8 cellular contexts compared by ENCODE assay signal in the genomic region with DNA sequence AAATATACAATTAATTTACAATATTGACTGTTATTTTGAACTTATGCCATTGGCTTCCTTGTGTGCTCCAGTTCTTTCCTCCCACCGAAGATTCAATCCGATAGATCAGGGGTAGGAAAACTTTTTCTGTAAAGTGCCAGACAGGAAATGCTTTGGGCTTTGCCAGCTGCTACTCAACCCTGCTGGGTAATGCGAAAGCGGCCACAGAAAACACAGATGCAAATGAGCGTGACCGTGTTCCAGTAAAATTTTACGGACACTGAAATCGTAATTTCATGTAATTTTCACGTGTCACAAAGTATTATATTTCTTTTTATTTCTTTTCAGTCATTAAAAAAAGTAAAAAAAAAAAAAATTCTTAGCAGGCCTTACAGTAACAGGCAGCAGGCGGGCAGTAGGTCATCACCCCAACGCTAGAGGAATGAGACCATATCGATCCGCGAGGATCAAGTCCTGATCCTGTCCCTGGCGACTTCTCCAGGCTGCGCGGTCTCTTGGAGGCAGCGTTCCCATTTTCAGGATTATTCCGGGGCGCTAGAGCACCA. TPM values are rescaled to one million over a fixed set of nuclear protein-coding genes. Genes with fewer than 3 reads are reported as not detected.
DNase-seq lines count a peak whose midpoint lies in the region; ATAC-seq and TF ChIP-seq lines count a peak whose summit lies in the region.

No MANE protein-coding gene starts in this region.

- peak overlapping the region; percentile 95 for H3K27ac Mint-ChIP-seq in activated T-helper 1 cell treated with anti-CD3 and anti-CD28 coated beads, Interleukin-12 subunit alpha, Interleukin-12 subunit beta, Interleukin-2, Interleukin-4 antibody, amounts not matched to agents 30 ng/mL and 10 ng/mL and 1 ng/mL, durations not matched to agents 14 hours and 24 hours and 36 hours

- no peaks in the 10 kb centered on the region for H3K9me3 ChIP-seq in parathyroid adenoma (ENCODE audit: control insufficient read depth, low read length)

- H3K27me3 Mint-ChIP-seq in activated T-helper 1 cell treated with anti-CD3 and anti-CD28 coated beads, Interleukin-12 subunit alpha, Interleukin-12 subunit beta, Interleukin-2, Interleukin-4 antibody, amounts not matched to agents 30 ng/mL and 10 ng/mL and 1 ng/mL, durations not matched to agents 14 hours and 24 hours and 36 hours (ENCODE audit: insufficient read depth), result no peaks in the 10 kb centered on the region

- peak overlapping the region; percentile 92 for H3K4me2 ChIP-seq in parathyroid adenoma (ENCODE audit: low read length)

- peak overlapping the region; percentile 91 for H2AFZ ChIP-seq in parathyroid adenoma

- H3K4me1 Mint-ChIP-seq in activated T-helper 1 cell treated with anti-CD3 and anti-CD28 coated beads, Interleukin-12 subunit alpha, Interleukin-12 subunit beta, Interleukin-2, Interleukin-4 antibody, amounts not matched to agents 30 ng/mL and 10 ng/mL and 1 ng/mL, durations not matched to agents 14 hours and 24 hours and 36 hours (ENCODE audit: low read depth), result peaks cover 64% of the 10 kb centered on the region

- H3K4me1 ChIP-seq in foreskin keratinocyte (peaks cover 8% of the 10 kb centered on the region), parathyroid adenoma (peaks cover 26% of the 10 kb centered on the region)

- H3K36me3 ChIP-seq in parathyroid adenoma (ENCODE audit: control insufficient read depth, insufficient read depth, low read length), result no peaks in the 10 kb centered on the region

- no peak for TF ChIP-seq CTCF in foreskin keratinocyte (conservative IDR thresholded peaks at IDR 0.05)
- no peak for TF ChIP-seq CTCF in parathyroid adenoma (IDR thresholded peaks at IDR 0.05)

- peak in 3 of 4 experiments; percentile 5 to 10 (median 9) for DNase-seq in activated CD4-positive, CD25-positive, alpha-beta regulatory T cell (lab: John Stamatoyannopoulos, UW)
- peak; percentile 28 for DNase-seq in NCI-H226
- DNase-seq in activated T-helper 1 cell treated with anti-CD3 and anti-CD28 coated beads, Interleukin-12 subunit alpha, Interleukin-12 subunit beta, Interleukin-2, Interleukin-4 antibody, amounts not matched to agents 30 ng/mL and 10 ng/mL and 1 ng/mL, durations not matched to agents 14 hours and 24 hours and 36 hours (ENCODE audit: low spot score), result peak; percentile 34
- peak in 1 of 2 donors; percentile 64 for DNase-seq in foreskin keratinocyte
- no peak for DNase-seq in NCI-H524 (lab: John Stamatoyannopoulos, UW)

- peak overlapping the region; percentile 93 for H3K4me3 Mint-ChIP-seq in activated T-helper 1 cell treated with anti-CD3 and anti-CD28 coated beads, Interleukin-12 subunit alpha, Interleukin-12 subunit beta, Interleukin-2, Interleukin-4 antibody, amounts not matched to agents 30 ng/mL and 10 ng/mL and 1 ng/mL, durations not matched to agents 14 hours and 24 hours and 36 hours

- peaks cover 12% of the 10 kb centered on the region for H3K36me3 Mint-ChIP-seq in activated T-helper 1 cell treated with anti-CD3 and anti-CD28 coated beads, Interleukin-12 subunit alpha, Interleukin-12 subunit beta, Interleukin-2, Interleukin-4 antibody, amounts not matched to agents 30 ng/mL and 10 ng/mL and 1 ng/mL, durations not matched to agents 14 hours and 24 hours and 36 hours (ENCODE audit: low read depth)

- peak overlapping the region; percentile 72 for H3K4me3 ChIP-seq in parathyroid adenoma (ENCODE audit: low read depth, low read length)

- intact Hi-C loops in activated T-helper 1 cell treated with anti-CD3 and anti-CD28 coated beads, Interleukin-12 subunit alpha, Interleukin-12 subunit beta, Interleukin-2, Interleukin-4 antibody, amounts not matched to agents 30 ng/mL and 10 ng/mL and 1 ng/mL, durations not matched to agents 14 hours and 24 hours and 36 hours (cut with micrococcal nuclease), result loop anchor here (1.0 kb wide), 1 partner anchor 134 kb away; no protein-coding TSS in a partner anchor

- peak overlapping the region; percentile 61 for H3K9ac ChIP-seq in parathyroid adenoma

- H3K9me3 Mint-ChIP-seq in activated T-helper 1 cell treated with anti-CD3 and anti-CD28 coated beads, Interleukin-12 subunit alpha, Interleukin-12 subunit beta, Interleukin-2, Interleukin-4 antibody, amounts not matched to agents 30 ng/mL and 10 ng/mL and 1 ng/mL, durations not matched to agents 14 hours and 24 hours and 36 hours, result no peaks in the 10 kb centered on the region

- no peak for ATAC-seq in activated CD4-positive, CD25-positive, alpha-beta regulatory T cell treated with anti-CD3 and anti-CD28 coated beads, Interleukin-2, amount 50 U/mL, for 24 hours
- peak; percentile 30 for ATAC-seq in HG02642 (IDR thresholded peaks at IDR 0.05; ENCODE audit: poor library complexity, unreplicated experiment)
- ATAC-seq in foreskin keratinocyte, result no peak

- H3K27ac ChIP-seq in foreskin keratinocyte (peak overlapping the region; percentile 68), parathyroid adenoma (peak overlapping the region; percentile 97)

- H3K27me3 ChIP-seq in foreskin keratinocyte (no peaks in the 10 kb centered on the region), parathyroid adenoma (ENCODE audit: control insufficient read depth, insufficient read depth, low read length) (no peaks in the 10 kb centered on the region)

- H3K79me2 ChIP-seq in parathyroid adenoma, result peaks cover 14% of the 10 kb centered on the region

RNA-seq across cellular contexts. Expression of gene NMRK1, which starts 0.6 kb away (rescaled TPM):
- total RNA-seq in activated T-helper 1 cell treated with anti-CD3 and anti-CD28 coated beads, Interleukin-12 subunit alpha, Interleukin-12 subunit beta, Interleukin-2, Interleukin-4 antibody, amounts not matched to agents 30 ng/mL and 10 ng/mL and 1 ng/mL, durations not matched to agents 14 hours and 24 hours and 36 hours, result 7.1 and 9.2 TPM in 2 replicates
- 18.5 and 20.3 TPM in 2 replicates for total RNA-seq in foreskin keratinocyte
- 21.5 and 22.5 TPM in 2 replicates for polyA plus RNA-seq in foreskin keratinocyte

RNA-seq across cellular contexts. Expression of gene OSTF1, which starts 1.0 kb away (rescaled TPM):
- 49.5 and 53.6 TPM in 2 replicates for total RNA-seq in activated T-helper 1 cell treated with anti-CD3 and anti-CD28 coated beads, Interleukin-12 subunit alpha, Interleukin-12 subunit beta, Interleukin-2, Interleukin-4 antibody, amounts not matched to agents 30 ng/mL and 10 ng/mL and 1 ng/mL, durations not matched to agents 14 hours and 24 hours and 36 hours
- total RNA-seq in foreskin keratinocyte, result 48.1 and 50.0 TPM in 2 replicates
- polyA plus RNA-seq in foreskin keratinocyte, result 38.7 and 43.8 TPM in 2 replicates

RNA-seq across cellular contexts. Expression of gene CARNMT1, which starts 59.3 kb away (rescaled TPM):
- 37.7 and 45.6 TPM in 2 replicates for total RNA-seq in activated T-helper 1 cell treated with anti-CD3 and anti-CD28 coated beads, Interleukin-12 subunit alpha, Interleukin-12 subunit beta, Interleukin-2, Interleukin-4 antibody, amounts not matched to agents 30 ng/mL and 10 ng/mL and 1 ng/mL, durations not matched to agents 14 hours and 24 hours and 36 hours
- 16.6 and 18.6 TPM in 2 replicates for total RNA-seq in foreskin keratinocyte
- 3.9 and 5.2 TPM in 2 replicates for polyA plus RNA-seq in foreskin keratinocyte

Comparison
In these comparisons a context has a peak if more than half of its experiments do, and no peak if none do; other contexts are left out.
1. DNase-seq: peak in activated CD4-positive, CD25-positive, alpha-beta regulatory T cell (3 of 4), NCI-H226 (single experiment) and activated T-helper 1 cell treated with anti-CD3 and anti-CD28 coated beads, Interleukin-12 subunit alpha, Interleukin-12 subunit beta, Interleukin-2, Interleukin-4 antibody, amounts not matched to agents 30 ng/mL and 10 ng/mL and 1 ng/mL, durations not matched to agents 14 hours and 24 hours and 36 hours (single experiment); none in NCI-H524 (0 of 2).